In the genomic region with DNA sequence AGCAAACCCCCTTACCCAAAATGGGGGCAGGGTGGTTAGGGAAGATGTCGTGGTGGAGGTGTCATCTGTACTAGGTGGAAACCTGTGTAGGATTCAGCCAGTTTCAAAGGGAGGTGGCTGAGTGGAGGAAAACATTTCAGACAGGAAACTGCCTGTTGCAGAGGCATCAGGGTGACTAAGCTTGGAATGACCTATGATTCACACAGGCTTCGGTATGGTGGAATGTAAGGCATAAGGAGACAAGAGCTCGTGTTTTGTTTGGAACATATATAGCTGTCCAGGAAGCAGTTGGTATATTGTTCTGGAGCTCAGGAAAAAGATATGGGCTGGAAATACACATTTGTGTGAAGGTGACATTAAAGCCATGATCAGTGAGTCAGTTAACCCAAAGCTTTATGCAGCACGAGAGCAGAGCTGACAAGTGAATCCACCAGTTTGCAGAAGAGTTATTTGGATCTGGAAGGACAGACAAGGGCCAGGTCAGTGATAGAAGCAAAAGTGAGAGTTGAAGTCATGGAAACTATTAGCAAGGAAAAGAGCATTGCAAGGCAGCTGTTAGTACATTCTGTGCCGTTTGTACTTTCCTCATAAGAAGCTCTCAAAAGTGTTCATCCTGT, we compare ENCODE assay signal across 1 cellular context.
A peak's percentile ranks its signal among the peaks of the same experiment; 100 is the strongest.
TF ChIP-seq lines count a peak whose summit lies in the region.

No MANE protein-coding gene starts in this region.

TF ChIP-seq in IMR-90, 13 proteins besides CTCF, POLR2A, EP300 and RAD21 (continued from another document):
- peak; percentile 80; the same call in 1 of the 2 replicates for TF ChIP-seq CEBPB (IDR thresholded peaks at IDR 0.05; ENCODE audit: low read depth, low read length)
- no peak for TF ChIP-seq RFX5 (IDR thresholded peaks at IDR 0.05; ENCODE audit: low read depth, low read length)
- peak; percentile 96 for TF ChIP-seq FOS (IDR thresholded peaks at IDR 0.05; ENCODE audit: low read depth, low read length)
- peak; percentile 31; the same call in 1 of the 2 replicates for TF ChIP-seq MAFK (IDR thresholded peaks at IDR 0.05; ENCODE audit: low read depth, low read length)
- peak; percentile 53; the same call in 1 of the 2 replicates for TF ChIP-seq NFE2L2 (IDR thresholded peaks at IDR 0.05; ENCODE audit: low read depth, low read length)
- TF ChIP-seq CHD1 (IDR thresholded peaks at IDR 0.05; ENCODE audit: low read depth, low read length): 0 out of 2 replicates have a peak, but pooled peaks have one; percentile 55
- TF ChIP-seq MAZ (IDR thresholded peaks at IDR 0.05; ENCODE audit: borderline replicate concordance, low read depth, low read length): no peak
- TF ChIP-seq, protein P1, sequence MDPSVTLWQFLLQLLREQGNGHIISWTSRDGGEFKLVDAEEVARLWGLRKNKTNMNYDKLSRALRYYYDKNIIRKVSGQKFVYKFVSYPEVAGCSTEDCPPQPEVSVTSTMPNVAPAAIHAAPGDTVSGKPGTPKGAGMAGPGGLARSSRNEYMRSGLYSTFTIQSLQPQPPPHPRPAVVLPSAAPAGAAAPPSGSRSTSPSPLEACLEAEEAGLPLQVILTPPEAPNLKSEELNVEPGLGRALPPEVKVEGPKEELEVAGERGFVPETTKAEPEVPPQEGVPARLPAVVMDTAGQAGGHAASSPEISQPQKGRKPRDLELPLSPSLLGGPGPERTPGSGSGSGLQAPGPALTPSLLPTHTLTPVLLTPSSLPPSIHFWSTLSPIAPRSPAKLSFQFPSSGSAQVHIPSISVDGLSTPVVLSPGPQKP (IDR thresholded peaks at IDR 0.05; ENCODE audit: borderline replicate concordance, low read depth, low read length): no peak
- TF ChIP-seq RCOR1 (IDR thresholded peaks at IDR 0.05; ENCODE audit: insufficient replicate concordance, low read length): no peak
- TF ChIP-seq SMC3 (IDR thresholded peaks at IDR 0.05; ENCODE audit: low read depth, low read length): no peak
TF ChIP-seq in IMR-90: peak in this region for 6.
